In genomic region chr2:120559401-120559800, GRCh38 we compare ENCODE assay signal across 14 cellular contexts.
DNase-seq lines count a peak whose midpoint lies in the region; ATAC-seq and TF ChIP-seq lines count a peak whose summit lies in the region.
"Had no signal": no experiment of that assay in that cellular context is flagged by ENCODE, and none has a peak within 500 bp of the region (broad histone marks: within the 10 kb centered on the region; RNA-seq: fewer than 3 reads in every experiment).

No MANE protein-coding gene starts in this region.

- WGBS in smooth muscle cell (ENCODE audit: low lambda C conversion rate), result 15% methylated on average over 5 of the region's 5 CpGs

- peak overlapping the region; percentile 99 for H3K27ac ChIP-seq in smooth muscle cell (ENCODE audit: low read depth)

- TF ChIP-seq CTCF in fibroblast of the aortic adventitia (IDR thresholded peaks at IDR 0.05; ENCODE audit: insufficient read depth, low read length) (no peak), smooth muscle cell (IDR thresholded peaks at IDR 0.05; ENCODE audit: borderline replicate concordance, insufficient read depth, poor library complexity, severe bottlenecking) (no peak)

- H3K79me2 ChIP-seq in smooth muscle cell (ENCODE audit: low read depth), result no peaks in the 10 kb centered on the region

- CTCF ChIA-PET in activated CD4-positive, alpha-beta T cell treated with anti-CD3 and anti-CD28 coated beads, Interleukin-2, amount 10 ng/mL, durations not matched to agents 7 days and 5 days (lab: Charles Lee), result no interaction called here

- no peaks in the 10 kb centered on the region for H3K36me3 ChIP-seq in smooth muscle cell (ENCODE audit: low read depth)

- H3K27me3 Mint-ChIP-seq in activated T-cell treated with anti-CD3 and anti-CD28 coated beads, Interleukin-2, amount 50 U/mL, for 24 hours, result peaks cover 11% of the 10 kb centered on the region
- peaks cover 10% of the 10 kb centered on the region for H3K27me3 Mint-ChIP-seq in activated CD4-positive, alpha-beta T cell treated with anti-CD3 and anti-CD28 coated beads, Interleukin-2, amount 10 ng/mL, durations not matched to agents 7 days and 5 days

- no peak overlapping the region for H3K27ac Mint-ChIP-seq in activated T-cell treated with anti-CD3 and anti-CD28 coated beads, Interleukin-2, amount 50 U/mL, for 24 hours
- H3K27ac Mint-ChIP-seq in activated CD4-positive, alpha-beta T cell treated with anti-CD3 and anti-CD28 coated beads, Interleukin-2, amount 10 ng/mL, durations not matched to agents 7 days and 5 days, result no peak overlapping the region
- H3K27ac Mint-ChIP-seq: activated CD8-positive, alpha-beta T cell treated with anti-CD3 and anti-CD28 coated beads for 36 hours; activated naive CD4-positive, alpha-beta T cell treated with anti-CD3 and anti-CD28 coated beads, Interleukin-2, amount 50 U/mL, for 72 hours; T-helper 2 cell treated with Interferon-gamma antibody and Interleukin-4, amounts not matched to agents 5 μg/mL and 100 μg/mL, for 36 hours had no signal

- peaks cover 3% of the 10 kb centered on the region for H3K27me3 ChIP-seq in smooth muscle cell (ENCODE audit: low read depth)

- peaks cover 10% of the 10 kb centered on the region for H3F3A ChIP-seq in smooth muscle cell (ENCODE audit: low read depth)

- peak; percentile 21 for DNase-seq in GOT3 (lab: John Stamatoyannopoulos, UW)
- DNase-seq in T1000 (lab: John Stamatoyannopoulos, UW), result peak; percentile 49
- DNase-seq in fibroblast of the aortic adventitia (ENCODE audit: low read depth), result peak; percentile 87
- DNase-seq in smooth muscle cell (lab: John Stamatoyannopoulos, UW; ENCODE audit: unreplicated experiment), result no peak
- DNase-seq in anterior cingulate cortex (lab: John Stamatoyannopoulos, UW), result no peak
- DNase-seq in activated T-cell treated with anti-CD3 and anti-CD28 coated beads, Interleukin-2, amount 50 U/mL, for 24 hours, result no peak
- DNase-seq in activated CD4-positive, alpha-beta T cell treated with anti-CD3 and anti-CD28 coated beads, Interleukin-2, amount 10 ng/mL, durations not matched to agents 7 days and 5 days, result no peak
- DNase-seq: activated CD8-positive, alpha-beta T cell treated with anti-CD3 and anti-CD28 coated beads for 36 hours; effector memory CD4-positive, alpha-beta T cell; substantia nigra had no signal

- no peaks in the 10 kb centered on the region for H3K9me3 Mint-ChIP-seq in activated T-cell treated with anti-CD3 and anti-CD28 coated beads, Interleukin-2, amount 50 U/mL, for 24 hours
- H3K9me3 Mint-ChIP-seq in activated CD4-positive, alpha-beta T cell treated with anti-CD3 and anti-CD28 coated beads, Interleukin-2, amount 10 ng/mL, durations not matched to agents 7 days and 5 days, result no peaks in the 10 kb centered on the region
- H3K9me3 Mint-ChIP-seq: activated CD8-positive, alpha-beta T cell treated with anti-CD3 and anti-CD28 coated beads for 36 hours; activated naive CD4-positive, alpha-beta T cell treated with anti-CD3 and anti-CD28 coated beads, Interleukin-2, amount 50 U/mL, for 72 hours; T-helper 2 cell treated with Interferon-gamma antibody and Interleukin-4, amounts not matched to agents 5 μg/mL and 100 μg/mL, for 36 hours had no signal

- no peak for ATAC-seq in GM18868 (IDR thresholded peaks at IDR 0.05; ENCODE audit: unreplicated experiment)
- ATAC-seq: activated CD8-positive, alpha-beta T cell treated with anti-CD3 and anti-CD28 coated beads for 36 hours; activated naive CD4-positive, alpha-beta T cell treated with anti-CD3 and anti-CD28 coated beads, Interleukin-2, amount 50 U/mL, for 72 hours; Panc1 had no signal

- H3K9ac ChIP-seq in smooth muscle cell (ENCODE audit: low read depth), result peak overlapping the region; percentile 89

- no peaks in the 10 kb centered on the region for H4K20me1 ChIP-seq in smooth muscle cell (ENCODE audit: low read depth)

- H3K4me2 ChIP-seq in smooth muscle cell, result peak overlapping the region; percentile 49

- peaks cover 7% of the 10 kb centered on the region for H3K4me1 ChIP-seq in smooth muscle cell (ENCODE audit: low read depth)

- H3K4me3 Mint-ChIP-seq in activated T-cell treated with anti-CD3 and anti-CD28 coated beads, Interleukin-2, amount 50 U/mL, for 24 hours, result no peak overlapping the region
- no peak overlapping the region for H3K4me3 Mint-ChIP-seq in activated CD4-positive, alpha-beta T cell treated with anti-CD3 and anti-CD28 coated beads, Interleukin-2, amount 10 ng/mL, durations not matched to agents 7 days and 5 days
- H3K4me3 Mint-ChIP-seq: activated CD8-positive, alpha-beta T cell treated with anti-CD3 and anti-CD28 coated beads for 36 hours; T-helper 2 cell treated with Interferon-gamma antibody and Interleukin-4, amounts not matched to agents 5 μg/mL and 100 μg/mL, for 36 hours had no signal

- H3K4me3 ChIP-seq in fibroblast of the aortic adventitia (ENCODE audit: low read depth, low read length) (no peak overlapping the region), smooth muscle cell (no peak overlapping the region)

- H2AFZ ChIP-seq in smooth muscle cell (ENCODE audit: low read depth), result no peak overlapping the region

- no peaks in the 10 kb centered on the region for H3K36me3 Mint-ChIP-seq in activated T-cell treated with anti-CD3 and anti-CD28 coated beads, Interleukin-2, amount 50 U/mL, for 24 hours (ENCODE audit: low read depth)
- no peaks in the 10 kb centered on the region for H3K36me3 Mint-ChIP-seq in activated CD4-positive, alpha-beta T cell treated with anti-CD3 and anti-CD28 coated beads, Interleukin-2, amount 10 ng/mL, durations not matched to agents 7 days and 5 days (ENCODE audit: low read depth)
- H3K36me3 Mint-ChIP-seq: activated naive CD4-positive, alpha-beta T cell treated with anti-CD3 and anti-CD28 coated beads, Interleukin-2, amount 50 U/mL, for 72 hours had no signal

- no peaks in the 10 kb centered on the region for H3K9me3 ChIP-seq in smooth muscle cell (replicated peaks; ENCODE audit: low read depth)

- POLR2A ChIA-PET in activated CD4-positive, alpha-beta T cell treated with anti-CD3 and anti-CD28 coated beads, Interleukin-2, amount 10 ng/mL, durations not matched to agents 7 days and 5 days (lab: Charles Lee), result no interaction called here

- H3K4me1 Mint-ChIP-seq in activated T-cell treated with anti-CD3 and anti-CD28 coated beads, Interleukin-2, amount 50 U/mL, for 24 hours (ENCODE audit: low read depth), result no peaks in the 10 kb centered on the region
- no peaks in the 10 kb centered on the region for H3K4me1 Mint-ChIP-seq in activated CD4-positive, alpha-beta T cell treated with anti-CD3 and anti-CD28 coated beads, Interleukin-2, amount 10 ng/mL, durations not matched to agents 7 days and 5 days

Comparison
In these comparisons a context has a peak if more than half of its experiments do, and no peak if none do; other contexts are left out.
1. DNase-seq: peak in GOT3 (single experiment), T1000 (single experiment) and fibroblast of the aortic adventitia (single experiment); none in smooth muscle cell (single experiment), anterior cingulate cortex (0 of 58), activated T-cell treated with anti-CD3 and anti-CD28 coated beads, Interleukin-2, amount 50 U/mL, for 24 hours (single experiment) and activated CD4-positive, alpha-beta T cell treated with anti-CD3 and anti-CD28 coated beads, Interleukin-2, amount 10 ng/mL, durations not matched to agents 7 days and 5 days (single experiment).